In the genomic region with DNA sequence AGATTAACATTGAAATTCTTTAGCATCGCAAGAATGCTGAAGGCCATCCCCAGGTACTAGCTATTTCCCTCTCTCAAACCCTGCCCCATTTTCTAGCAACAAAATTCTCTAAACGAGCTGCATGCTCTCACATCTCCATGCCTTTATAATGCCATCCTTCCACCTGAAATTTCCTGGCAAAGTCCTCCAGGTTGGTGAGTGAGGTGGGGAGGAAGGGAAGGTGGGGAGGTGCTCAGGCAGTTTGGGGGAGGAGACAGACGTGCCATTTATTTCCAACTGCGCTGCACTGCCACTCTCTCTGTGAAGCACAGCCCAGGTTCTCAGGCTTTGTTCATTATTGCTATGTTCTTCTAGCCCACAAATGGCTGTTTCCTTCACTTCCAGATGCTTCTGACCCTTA, we compare ENCODE assay signal across 15 cellular contexts.
"Had no signal": no experiment of that assay in that cellular context is flagged by ENCODE, and none has a peak within 500 bp of the region (broad histone marks: within the 10 kb centered on the region; RNA-seq: fewer than 3 reads in every experiment).

No MANE protein-coding gene starts in this region.

- H3K4me3 Mint-ChIP-seq: activated naive CD8-positive, alpha-beta T cell treated with anti-CD3 and anti-CD28 coated beads, Interleukin-2, amount 50 U/mL, for 24 hours; neural crest cell had no signal

- H3K9me3 Mint-ChIP-seq: activated naive CD8-positive, alpha-beta T cell treated with anti-CD3 and anti-CD28 coated beads, Interleukin-2, amount 50 U/mL, for 24 hours had no signal

- H3K36me3 ChIP-seq: cardiac muscle cell, colonic mucosa, gastroesophageal sphincter, pancreas, stomach, thoracic aorta had no signal

- H3K4me1 Mint-ChIP-seq: activated naive CD8-positive, alpha-beta T cell treated with anti-CD3 and anti-CD28 coated beads, Interleukin-2, amount 50 U/mL, for 24 hours; neural crest cell had no signal

- H3K9me3 ChIP-seq: colonic mucosa, gastroesophageal sphincter, pancreas, stomach, thoracic aorta had no signal

- H3K27ac ChIP-seq: cardiac muscle cell, colonic mucosa, gastroesophageal sphincter, pancreas, stomach, thoracic aorta had no signal

- H3K27me3 Mint-ChIP-seq: activated naive CD8-positive, alpha-beta T cell treated with anti-CD3 and anti-CD28 coated beads, Interleukin-2, amount 50 U/mL, for 24 hours had no signal

- DNase-seq: activated CD4-positive, alpha-beta T cell treated with anti-CD3 and anti-CD28 coated beads for 48 hours; activated naive CD4-positive, alpha-beta T cell treated with Interleukin-2 at 50 U/mL for 16 hours; activated naive CD8-positive, alpha-beta T cell treated with anti-CD3 and anti-CD28 coated beads, Interleukin-2, amount 50 U/mL, for 24 hours; colonic mucosa; left colon; mesenchymal stem cell; pancreas; retina; stimulated activated CD4-positive, alpha-beta T cell treated with anti-CD3 and anti-CD28 coated beads, Interleukin-4, amount 100 ng/mL, for 24 hours; stomach; T1000 had no signal

- H3K4me3 ChIP-seq: cardiac muscle cell, colonic mucosa, gastroesophageal sphincter, pancreas, stomach, thoracic aorta had no signal

- FAIRE-seq: pancreas had no signal

- H3K4me1 ChIP-seq: colonic mucosa, gastroesophageal sphincter, pancreas, stomach had no signal

- H3K27ac Mint-ChIP-seq: activated naive CD8-positive, alpha-beta T cell treated with anti-CD3 and anti-CD28 coated beads, Interleukin-2, amount 50 U/mL, for 24 hours had no signal

- H3K27me3 ChIP-seq: cardiac muscle cell, colonic mucosa, gastroesophageal sphincter, stomach had no signal
